ENCODE assay signal across 12 cellular contexts in genomic region chr20:45359406-45360148, GRCh38. TPM values are rescaled to one million over a fixed set of nuclear protein-coding genes. Genes with fewer than 3 reads are reported as not detected.
A peak's percentile ranks its signal among the peaks of the same experiment; 100 is the strongest.
DNase-seq lines count a peak whose midpoint lies in the region; ATAC-seq and TF ChIP-seq lines count a peak whose summit lies in the region.
"Had no signal": no experiment of that assay in that cellular context is flagged by ENCODE, and none has a peak within 500 bp of the region (broad histone marks: within the 10 kb centered on the region; RNA-seq: fewer than 3 reads in every experiment).

No MANE protein-coding gene starts in this region.

- CTCF ChIA-PET in Calu3 (lab: Charles Lee), result interaction anchor here (0.7 to 5.1 kb wide), 11 partner anchors 8 to 420 kb away, joined by 3 to 57 read pairs (median 6); partner anchors contain the start of gene SDC4

- H3K27me3 ChIP-seq in gastroesophageal sphincter (no peaks in the 10 kb centered on the region), prostate gland (replicated peaks; ENCODE audit: insufficient read depth) (no peaks in the 10 kb centered on the region)

- WGBS in gastroesophageal sphincter (ENCODE audit: low coverage in 1 of 2), 2 donors, result 36 to 40% methylated on average over 7 to 8 of the region's 9 CpGs
- WGBS in prostate gland, result 76% methylated on average over 9 of the region's 9 CpGs

- H3K36me3 ChIP-seq in gastroesophageal sphincter, result no peaks in the 10 kb centered on the region
- no peaks in the 10 kb centered on the region for H3K36me3 ChIP-seq in prostate gland

- no peak for TF ChIP-seq CTCF in Calu3 (IDR thresholded peaks at IDR 0.05; ENCODE audit: unreplicated experiment)
- 0 out of 2 replicates have a peak, but pooled peaks have one; percentile 3 for TF ChIP-seq CTCF in WI38 (IDR thresholded peaks at IDR 0.05; ENCODE audit: low read depth, low read length)
- TF ChIP-seq CTCF in gastroesophageal sphincter (IDR thresholded peaks at IDR 0.05), result no peak
- no peak for TF ChIP-seq CTCF in prostate gland (IDR thresholded peaks at IDR 0.05)

- peak overlapping the region; percentile 79 for H3K27ac Mint-ChIP-seq in Calu3 (ENCODE audit: unreplicated experiment)
- no peak overlapping the region for H3K27ac Mint-ChIP-seq in stimulated activated naive B cell treated with anti-CD40 and anti-IgM and Interleukin-4, amounts not matched to agents 10 μg/mL and 1 μg/mL and 100 μg/mL, for 72 hours
- H3K27ac Mint-ChIP-seq: CD4-positive, CD25-positive, alpha-beta regulatory T cell had no signal

- DNase-seq in Calu3 (peak; percentile 87), prostate gland (ENCODE audit: low spot score) (no peak), DMS 273 (lab: John Stamatoyannopoulos, UW; ENCODE audit: unreplicated experiment) (no peak), activated T-cell treated with anti-CD3 and anti-CD28 coated beads for 4 hours (no peak), SIG-M5 (lab: John Stamatoyannopoulos, UW) (no peak)
- no peak for DNase-seq in stimulated activated naive B cell treated with anti-CD40 and anti-IgM and Interleukin-4, amounts not matched to agents 10 μg/mL and 1 μg/mL and 100 μg/mL, for 72 hours
- DNase-seq: amygdala; CD4-positive, CD25-positive, alpha-beta regulatory T cell; NCI-H446 had no signal

- H3K4me1 Mint-ChIP-seq in Calu3 (ENCODE audit: low read depth, unreplicated experiment), result peaks cover 74% of the 10 kb centered on the region
- peaks cover 18 to 30% of the 10 kb centered on the region in 2 donors for H3K4me1 Mint-ChIP-seq in stimulated activated naive B cell treated with anti-CD40 and anti-IgM and Interleukin-4, amounts not matched to agents 10 μg/mL and 1 μg/mL and 100 μg/mL, for 72 hours

- no peaks in the 10 kb centered on the region for H3K27me3 Mint-ChIP-seq in Calu3 (ENCODE audit: unreplicated experiment)
- H3K27me3 Mint-ChIP-seq in stimulated activated naive B cell treated with anti-CD40 and anti-IgM and Interleukin-4, amounts not matched to agents 10 μg/mL and 1 μg/mL and 100 μg/mL, for 72 hours, result peaks cover 0 to 12% of the 10 kb centered on the region in 2 donors
- H3K27me3 Mint-ChIP-seq: CD4-positive, CD25-positive, alpha-beta regulatory T cell had no signal

- H3K27ac ChIP-seq in gastroesophageal sphincter, result peak overlapping the region; percentile 86 to 95 (median 90)
- peak overlapping the region; percentile 64 to 75 for H3K27ac ChIP-seq in prostate gland
- H3K27ac ChIP-seq: VCaP had no signal

- no peak for ATAC-seq in gastroesophageal sphincter
- ATAC-seq in stimulated activated naive B cell treated with anti-CD40 and anti-IgM and Interleukin-4, amounts not matched to agents 10 μg/mL and 1 μg/mL and 100 μg/mL, for 72 hours (replicated peaks), result no peak

- no peak for TF ChIP-seq EP300 in gastroesophageal sphincter (IDR thresholded peaks at IDR 0.05)

- intact Hi-C loops in Calu3 (cut with micrococcal nuclease; ENCODE audit: unreplicated experiment) (loop anchor here (2.0 kb wide), 2 partner anchors 15 to 37 kb away; no protein-coding TSS in a partner anchor), prostate gland (cut with DNase I) (no loop called here)

- no peaks in the 10 kb centered on the region for H3K9me3 Mint-ChIP-seq in Calu3 (ENCODE audit: low read depth, unreplicated experiment)
- no peaks in the 10 kb centered on the region for H3K9me3 Mint-ChIP-seq in stimulated activated naive B cell treated with anti-CD40 and anti-IgM and Interleukin-4, amounts not matched to agents 10 μg/mL and 1 μg/mL and 100 μg/mL, for 72 hours
- H3K9me3 Mint-ChIP-seq: CD4-positive, CD25-positive, alpha-beta regulatory T cell had no signal

- H3K9me3 ChIP-seq in gastroesophageal sphincter, result no peaks in the 10 kb centered on the region
- H3K9me3 ChIP-seq in prostate gland, result no peaks in the 10 kb centered on the region

- BruUV-seq in Calu3 (replicated peaks; lab: Mats Ljungman, UMichigan), result no TSS peak

- H3K4me1 ChIP-seq in gastroesophageal sphincter (peaks cover 9 to 76% (median 16%) of the 10 kb centered on the region in 3 donors), prostate gland (replicated peaks) (peaks cover 5% of the 10 kb centered on the region)

- TF ChIP-seq POLR2A in gastroesophageal sphincter (IDR thresholded peaks at IDR 0.05) (no peak), prostate gland (IDR thresholded peaks at IDR 0.05) (no peak)

- peaks cover 51% of the 10 kb centered on the region for H3K36me3 Mint-ChIP-seq in Calu3 (ENCODE audit: insufficient read depth, unreplicated experiment)
- H3K36me3 Mint-ChIP-seq in stimulated activated naive B cell treated with anti-CD40 and anti-IgM and Interleukin-4, amounts not matched to agents 10 μg/mL and 1 μg/mL and 100 μg/mL, for 72 hours, result peaks cover 3 to 5% of the 10 kb centered on the region in 2 donors
- H3K36me3 Mint-ChIP-seq: CD4-positive, CD25-positive, alpha-beta regulatory T cell had no signal

- H3K4me3 Mint-ChIP-seq in Calu3 (ENCODE audit: low read depth, unreplicated experiment), result peak overlapping the region; percentile 32
- no peak overlapping the region for H3K4me3 Mint-ChIP-seq in stimulated activated naive B cell treated with anti-CD40 and anti-IgM and Interleukin-4, amounts not matched to agents 10 μg/mL and 1 μg/mL and 100 μg/mL, for 72 hours
- H3K4me3 Mint-ChIP-seq: CD4-positive, CD25-positive, alpha-beta regulatory T cell had no signal

- H3K4me3 ChIP-seq in WI38 (ENCODE audit: low read depth, low read length) (no peak overlapping the region), gastroesophageal sphincter (no peak overlapping the region), prostate gland (no peak overlapping the region)

RNA-seq across cellular contexts. Expression of gene SYS1, which starts 3.4 kb away (rescaled TPM):
- total RNA-seq in Calu3 (2022), result 42.1 and 45.5 TPM in 2 replicates
- total RNA-seq in gastroesophageal sphincter, result 10 to 100 TPM; 29.3 to 55.3 (median 34.7) TPM
- 10 to 100 TPM; 29.3 to 57.4 TPM for total RNA-seq in prostate gland

RNA-seq across cellular contexts. Expression of gene SDC4, which starts 11.4 kb away (rescaled TPM):
- total RNA-seq in Calu3 (2022) (238 and 256 TPM in 2 replicates), gastroesophageal sphincter (100 to 1,000 TPM in 1 of 4 donors, 10 to 100 TPM in 3; 75.1 to 182 (median 84.2) TPM), prostate gland (100 to 1,000 TPM; 123 to 266 TPM)

RNA-seq across cellular contexts. Expression of gene TP53TG5, which starts 18.5 kb away (rescaled TPM):
- total RNA-seq in Calu3 (2022) (0.52 and 0.88 TPM in 2 replicates), gastroesophageal sphincter (not detected), prostate gland (under 1 TPM in 1 of 2 donors, not detected in 1; 0.51 TPM)
- total RNA-seq: CD4-positive, CD25-positive, alpha-beta regulatory T cell had no signal

RNA-seq across cellular contexts. Expression of gene DBNDD2, which starts 48.5 kb away (rescaled TPM):
- total RNA-seq in Calu3 (2022) (105 and 113 TPM in 2 replicates), gastroesophageal sphincter (100 to 1,000 TPM in 2 of 4 donors, 10 to 100 TPM in 2; 84.9 to 132 (median 106) TPM), prostate gland (10 to 100 TPM; 33.7 to 34.4 TPM)

RNA-seq across cellular contexts. Expression of gene MATN4, which starts 51.5 kb away (rescaled TPM):
- total RNA-seq in Calu3 (2022) (0.17 and 0.29 TPM in 2 replicates), gastroesophageal sphincter (not detected), prostate gland (under 1 TPM in 1 of 2 donors, not detected in 1; 0.34 TPM)
- total RNA-seq: CD4-positive, CD25-positive, alpha-beta regulatory T cell had no signal
